In the genomic region with DNA sequence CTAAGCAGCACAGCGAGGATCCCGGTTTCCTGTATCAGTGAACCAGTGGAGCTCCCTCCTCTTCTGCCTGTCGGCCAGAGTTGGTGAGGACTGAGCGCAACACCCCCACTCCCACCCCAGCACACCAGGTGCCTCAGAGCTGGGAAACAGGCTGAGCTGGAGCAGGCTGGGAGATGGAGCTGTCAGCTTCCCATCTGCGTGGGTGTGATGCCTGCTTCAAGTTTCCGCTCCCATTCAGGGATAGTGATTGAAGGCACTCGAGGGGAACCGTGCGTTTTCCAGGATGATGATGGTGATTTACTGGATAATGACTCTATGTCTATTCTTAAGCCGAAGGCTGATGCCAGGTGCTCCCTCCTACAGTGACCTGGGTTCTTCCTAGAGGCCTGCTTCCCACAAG, we compare ENCODE assay signal across 20 cellular contexts.
A peak's percentile ranks its signal among the peaks of the same experiment; 100 is the strongest.
DNase-seq lines count a peak whose midpoint lies in the region; ATAC-seq and TF ChIP-seq lines count a peak whose summit lies in the region.
"Had no signal": no experiment of that assay in that cellular context is flagged by ENCODE, and none has a peak within 500 bp of the region (broad histone marks: within the 10 kb centered on the region; RNA-seq: fewer than 3 reads in every experiment).

No MANE protein-coding gene starts in this region.

- no peak overlapping the region for H3K23ac ChIP-seq in trophoblast cell (ENCODE audit: low read length)

- H2BK120ac ChIP-seq in trophoblast cell (ENCODE audit: insufficient read depth, low read length, poor library complexity) = no peak overlapping the region

- peak overlapping the region; percentile 92 for H3K27ac Mint-ChIP-seq in Calu3 (ENCODE audit: unreplicated experiment)
- H3K27ac Mint-ChIP-seq: CD4-positive, alpha-beta memory T cell; T-cell had no signal

- H3K4me3 Mint-ChIP-seq in Calu3 (ENCODE audit: low read depth, unreplicated experiment) = no peak overlapping the region
- H3K4me3 Mint-ChIP-seq: CD4-positive, alpha-beta memory T cell; IgD-negative memory B cell; T-cell had no signal

- no peak for ATAC-seq in GM21360 (IDR thresholded peaks at IDR 0.05; ENCODE audit: unreplicated experiment)
- ATAC-seq: GM12878, HCT116, T-cell had no signal

- H2AK5ac ChIP-seq in trophoblast cell (ENCODE audit: low read length) = no peak overlapping the region

- no peak overlapping the region for H2BK12ac ChIP-seq in trophoblast cell (ENCODE audit: low read length)

- peaks cover 0 to 5% of the 10 kb centered on the region in 2 experiments for H3K4me1 ChIP-seq in trophoblast cell (ENCODE audit: control insufficient read depth in 1 of 2, insufficient read depth in 2 of 2, low read length in 2 of 2)
- H3K4me1 ChIP-seq: Caco-2, SJCRH30 had no signal

- H3K9me3 Mint-ChIP-seq in Calu3 (ENCODE audit: low read depth, unreplicated experiment) = no peaks in the 10 kb centered on the region
- H3K9me3 Mint-ChIP-seq: T-cell had no signal

- peaks cover 68% of the 10 kb centered on the region for H3K4me1 Mint-ChIP-seq in Calu3 (ENCODE audit: low read depth, unreplicated experiment)
- H3K4me1 Mint-ChIP-seq: CD4-positive, alpha-beta memory T cell; T-cell had no signal

- no peaks in the 10 kb centered on the region for H3K79me1 ChIP-seq in trophoblast cell (ENCODE audit: low read length)

- intact Hi-C loops in Calu3 (cut with micrococcal nuclease; ENCODE audit: unreplicated experiment) = loop anchor here (5.0 to 10.0 kb wide), 2 partner anchors 118 to 139 kb away; no protein-coding TSS in a partner anchor

- no peak overlapping the region for H4K12ac ChIP-seq in trophoblast cell (ENCODE audit: low read depth, low read length)

- no peak for TF ChIP-seq CTCF in Calu3 (IDR thresholded peaks at IDR 0.05; ENCODE audit: unreplicated experiment)

- H3K14ac ChIP-seq in trophoblast cell (ENCODE audit: low read length) = no peak overlapping the region

- H3K4me3 ChIP-seq in trophoblast cell (ENCODE audit: low read depth, low read length) = no peak overlapping the region
- H3K4me3 ChIP-seq: BLaER1 treated with 17β-estradiol and CSF1 and Interleukin-3, amounts not matched to agents 10 nM and 100 nM; GM12878; SJCRH30 had no signal

- H3K27ac ChIP-seq in trophoblast cell (ENCODE audit: low read depth, low read length) = no peak overlapping the region
- H3K27ac ChIP-seq: BLaER1 treated with 17β-estradiol and CSF1 and Interleukin-3, amounts not matched to agents 10 nM and 100 nM; SJCRH30 had no signal

- BruUV-seq in Calu3 (replicated peaks; lab: Mats Ljungman, UMichigan) = no TSS peak

- no CpG with 5 or more reads among the region's 10 CpGs for WGBS in trophoblast cell (ENCODE audit: extremely low coverage, insufficient coverage, insufficient read length)

- no peak overlapping the region for H3K4me2 ChIP-seq in trophoblast cell (ENCODE audit: low read length)
- H3K4me2 ChIP-seq: BLaER1 treated with 17β-estradiol and CSF1 and Interleukin-3, amounts not matched to agents 10 nM and 100 nM had no signal

- CTCF ChIA-PET in Calu3 (lab: Charles Lee) = no interaction called here

- no peak overlapping the region for H4K8ac ChIP-seq in trophoblast cell (ENCODE audit: low read depth, low read length)

- no peak overlapping the region for H2AFZ ChIP-seq in trophoblast cell (ENCODE audit: insufficient read depth, low read length, poor library complexity)

- H3K36me3 Mint-ChIP-seq in Calu3 (ENCODE audit: insufficient read depth, unreplicated experiment) = peaks cover 38% of the 10 kb centered on the region
- H3K36me3 Mint-ChIP-seq: CD4-positive, alpha-beta memory T cell; T-cell had no signal

- no peak overlapping the region for H3K9ac ChIP-seq in trophoblast cell (ENCODE audit: low read length)
- H3K9ac ChIP-seq: BLaER1 treated with 17β-estradiol and CSF1 and Interleukin-3, amounts not matched to agents 10 nM and 100 nM had no signal

- H4K91ac ChIP-seq in trophoblast cell (ENCODE audit: low read depth, low read length) = no peak overlapping the region

- no peaks in the 10 kb centered on the region for H3K27me3 ChIP-seq in trophoblast cell (ENCODE audit: insufficient read depth, low read length)
- H3K27me3 ChIP-seq: BLaER1 treated with 17β-estradiol and CSF1 and Interleukin-3, amounts not matched to agents 10 nM and 100 nM had no signal

- H2BK5ac ChIP-seq in trophoblast cell (ENCODE audit: low read depth, low read length, poor library complexity) = no peak overlapping the region

- H3K4ac ChIP-seq in trophoblast cell (ENCODE audit: low read depth, low read length) = no peak overlapping the region

- no peaks in the 10 kb centered on the region for H3K27me3 Mint-ChIP-seq in Calu3 (ENCODE audit: unreplicated experiment)

- DNase-seq in Calu3 (no peak), NCI-H187 treated with DMSO at 0.1 percent for 48 hours (lab: John Stamatoyannopoulos, UW) (peak; percentile 70), left kidney (ENCODE audit: low read depth, low spot score) (peak; percentile 94), trophoblast cell (no peak), hepatic stellate cell (ENCODE audit: low spot score) (no peak)
- DNase-seq in stimulated activated naive CD4-positive, alpha-beta T cell (lab: John Stamatoyannopoulos, UW) = no peak
- DNase-seq: Caco-2; CD4-positive, alpha-beta memory T cell; DND-41; GOT3; NCI-H1930; NK-92 treated with Interleukin-12 subunit alpha and Interleukin-12 subunit beta, amount 100 ng/mL, for 24 hours; SJCRH30; T-cell had no signal

- no peaks in the 10 kb centered on the region for H3K79me2 ChIP-seq in trophoblast cell (ENCODE audit: control insufficient read depth, insufficient read depth, low read length, poor library complexity)

- H3K36me3 ChIP-seq in trophoblast cell (ENCODE audit: control insufficient read depth in 1 of 2, insufficient read depth in 2 of 2, low read length in 2 of 2) = no peaks in the 10 kb centered on the region
- H3K36me3 ChIP-seq: BLaER1 treated with 17β-estradiol and CSF1 and Interleukin-3, amounts not matched to agents 10 nM and 100 nM; SJCRH30 had no signal

- H3K18ac ChIP-seq in trophoblast cell (ENCODE audit: low read length) = no peak overlapping the region

- H3K9me3 ChIP-seq in trophoblast cell (ENCODE audit: insufficient read depth, low read depth, low read length) = no peaks in the 10 kb centered on the region
- H3K9me3 ChIP-seq: BLaER1 treated with 17β-estradiol and CSF1 and Interleukin-3, amounts not matched to agents 10 nM and 100 nM; Caco-2; SJCRH30 had no signal

TF ChIP-seq in PFSK-1, 5 proteins besides CTCF, POLR2A, EP300 and RAD21:
- TF ChIP-seq FOXP2 (optimal IDR thresholded peaks at IDR 0.05; ENCODE audit: borderline replicate concordance, extremely low read depth, extremely low read length, insufficient read depth) = peak; percentile 95
- TF ChIP-seq TAF1 (IDR thresholded peaks at IDR 0.05; ENCODE audit: borderline replicate concordance, insufficient read depth, low read length) = no peak
- TF ChIP-seq, protein P1, sequence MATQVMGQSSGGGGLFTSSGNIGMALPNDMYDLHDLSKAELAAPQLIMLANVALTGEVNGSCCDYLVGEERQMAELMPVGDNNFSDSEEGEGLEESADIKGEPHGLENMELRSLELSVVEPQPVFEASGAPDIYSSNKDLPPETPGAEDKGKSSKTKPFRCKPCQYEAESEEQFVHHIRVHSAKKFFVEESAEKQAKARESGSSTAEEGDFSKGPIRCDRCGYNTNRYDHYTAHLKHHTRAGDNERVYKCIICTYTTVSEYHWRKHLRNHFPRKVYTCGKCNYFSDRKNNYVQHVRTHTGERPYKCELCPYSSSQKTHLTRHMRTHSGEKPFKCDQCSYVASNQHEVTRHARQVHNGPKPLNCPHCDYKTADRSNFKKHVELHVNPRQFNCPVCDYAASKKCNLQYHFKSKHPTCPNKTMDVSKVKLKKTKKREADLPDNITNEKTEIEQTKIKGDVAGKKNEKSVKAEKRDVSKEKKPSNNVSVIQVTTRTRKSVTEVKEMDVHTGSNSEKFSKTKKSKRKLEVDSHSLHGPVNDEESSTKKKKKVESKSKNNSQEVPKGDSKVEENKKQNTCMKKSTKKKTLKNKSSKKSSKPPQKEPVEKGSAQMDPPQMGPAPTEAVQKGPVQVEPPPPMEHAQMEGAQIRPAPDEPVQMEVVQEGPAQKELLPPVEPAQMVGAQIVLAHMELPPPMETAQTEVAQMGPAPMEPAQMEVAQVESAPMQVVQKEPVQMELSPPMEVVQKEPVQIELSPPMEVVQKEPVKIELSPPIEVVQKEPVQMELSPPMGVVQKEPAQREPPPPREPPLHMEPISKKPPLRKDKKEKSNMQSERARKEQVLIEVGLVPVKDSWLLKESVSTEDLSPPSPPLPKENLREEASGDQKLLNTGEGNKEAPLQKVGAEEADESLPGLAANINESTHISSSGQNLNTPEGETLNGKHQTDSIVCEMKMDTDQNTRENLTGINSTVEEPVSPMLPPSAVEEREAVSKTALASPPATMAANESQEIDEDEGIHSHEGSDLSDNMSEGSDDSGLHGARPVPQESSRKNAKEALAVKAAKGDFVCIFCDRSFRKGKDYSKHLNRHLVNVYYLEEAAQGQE (IDR thresholded peaks at IDR 0.05; ENCODE audit: insufficient read depth in 1 of 2, low read depth in 2 of 2, low read length in 2 of 2) = 0 out of 4 replicates have a peak, but pooled peaks of 1 of the 2 experiments have one; percentile 48
- no peak for TF ChIP-seq SIN3A (IDR thresholded peaks at IDR 0.05; ENCODE audit: borderline replicate concordance, insufficient read depth, low read length)
- no peak for TF ChIP-seq POLR2AphosphoS5 (IDR thresholded peaks at IDR 0.05; ENCODE audit: low read depth, low read length)

Comparison
In these comparisons a context has a peak if more than half of its experiments do, and no peak if none do; other contexts are left out.
1. DNase-seq: peak in NCI-H187 treated with DMSO at 0.1 percent for 48 hours (single experiment) and left kidney (single experiment); none in Calu3 (single experiment), stimulated activated naive CD4-positive, alpha-beta T cell (0 of 6), trophoblast cell (0 of 2) and hepatic stellate cell (single experiment).